Comparison of ENCODE assay signal across 22 cellular contexts in genomic region chr9:130523921-130524320, GRCh38.
"Had no signal": no experiment of that assay in that cellular context is flagged by ENCODE, and none has a peak within 500 bp of the region (broad histone marks: within the 10 kb centered on the region; RNA-seq: fewer than 3 reads in every experiment).

No MANE protein-coding gene starts in this region.

- H3K9me3 ChIP-seq: breast epithelium, gastroesophageal sphincter, heart left ventricle, left lung, pancreas, thyroid gland, upper lobe of right lung had no signal

- H3K36me3 Mint-ChIP-seq: activated naive CD8-positive, alpha-beta T cell treated with anti-CD3 and anti-CD28 coated beads for 36 hours; naive thymus-derived CD8-positive, alpha-beta T cell had no signal

- H3K4me3 Mint-ChIP-seq: activated naive CD8-positive, alpha-beta T cell treated with anti-CD3 and anti-CD28 coated beads for 36 hours; activated T-helper 17 cell treated with anti-CD3 and anti-CD28 coated beads, Interleukin-2, amount 50 U/mL, for 72 hours; central memory CD8-positive, alpha-beta T cell; naive thymus-derived CD8-positive, alpha-beta T cell; stimulated activated naive CD8-positive, alpha-beta T cell treated with anti-CD3 and anti-CD28 coated beads, Interleukin-15, Interleukin-2, amounts not matched to agents 100 ng/mL and 50 ng/mL, for 24 hours; T-helper 17 cell had no signal

- H3K4me1 Mint-ChIP-seq: activated T-helper 17 cell treated with anti-CD3 and anti-CD28 coated beads, Interleukin-2, amount 50 U/mL, for 72 hours; central memory CD8-positive, alpha-beta T cell had no signal

- H3K27me3 ChIP-seq: pancreas, thyroid gland had no signal

- H3K4me3 ChIP-seq: breast epithelium, gastroesophageal sphincter, heart left ventricle, left lung, lung, pancreas, thyroid gland, upper lobe of right lung had no signal

- H3K27me3 Mint-ChIP-seq: stimulated activated naive CD8-positive, alpha-beta T cell treated with anti-CD3 and anti-CD28 coated beads, Interleukin-15, Interleukin-2, amounts not matched to agents 100 ng/mL and 50 ng/mL, for 24 hours had no signal

- DNase-seq: activated CD4-positive, alpha-beta T cell treated with anti-CD3 and anti-CD28 coated beads for 1 hour; activated CD4-positive, alpha-beta T cell treated with anti-CD3 and anti-CD28 coated beads, Interleukin-2, amount 50 U/mL, for 1 hour; activated naive CD8-positive, alpha-beta T cell treated with anti-CD3 and anti-CD28 coated beads for 36 hours; activated T-cell treated with anti-CD3 and anti-CD28 coated beads, Interleukin-2, amount 50 U/mL, for 1 hour; heart left ventricle; left lung; naive thymus-derived CD8-positive, alpha-beta T cell; right cardiac atrium; stimulated activated CD4-positive, alpha-beta T cell treated with anti-CD3 and anti-CD28 coated beads, Interleukin-12 subunit alpha, Interleukin-12 subunit beta, amount 100 ng/mL, for 4 hours; substantia nigra; SW 1271; T-helper 17 cell; thyroid gland; upper lobe of right lung had no signal

- H3K9me3 Mint-ChIP-seq: activated naive CD8-positive, alpha-beta T cell treated with anti-CD3 and anti-CD28 coated beads for 36 hours; activated T-helper 17 cell treated with anti-CD3 and anti-CD28 coated beads, Interleukin-2, amount 50 U/mL, for 72 hours; central memory CD8-positive, alpha-beta T cell; naive thymus-derived CD8-positive, alpha-beta T cell; stimulated activated naive CD8-positive, alpha-beta T cell treated with anti-CD3 and anti-CD28 coated beads, Interleukin-15, Interleukin-2, amounts not matched to agents 100 ng/mL and 50 ng/mL, for 24 hours had no signal

- H3K27ac ChIP-seq: breast epithelium, epithelial cell of prostate, gastroesophageal sphincter, heart left ventricle, left lung, pancreas, thyroid gland, upper lobe of right lung had no signal

- H3K4me1 ChIP-seq: breast epithelium, gastroesophageal sphincter, heart left ventricle, left lung, pancreas, upper lobe of right lung had no signal

- H3K27ac Mint-ChIP-seq: activated naive CD8-positive, alpha-beta T cell treated with anti-CD3 and anti-CD28 coated beads for 36 hours; activated T-helper 17 cell treated with anti-CD3 and anti-CD28 coated beads, Interleukin-2, amount 50 U/mL, for 72 hours; naive thymus-derived CD8-positive, alpha-beta T cell; stimulated activated naive CD8-positive, alpha-beta T cell treated with anti-CD3 and anti-CD28 coated beads, Interleukin-15, Interleukin-2, amounts not matched to agents 100 ng/mL and 50 ng/mL, for 24 hours; T-helper 17 cell had no signal

- ATAC-seq: activated T-helper 17 cell treated with anti-CD3 and anti-CD28 coated beads, Interleukin-2, amount 50 U/mL, for 72 hours; gastroesophageal sphincter; heart left ventricle; left lung; naive thymus-derived CD8-positive, alpha-beta T cell; pancreas; right cardiac atrium; T-helper 17 cell; upper lobe of right lung had no signal

- H3K36me3 ChIP-seq: breast epithelium, gastroesophageal sphincter, heart left ventricle, left lung, pancreas, thyroid gland, upper lobe of right lung had no signal
